In the genomic region with DNA sequence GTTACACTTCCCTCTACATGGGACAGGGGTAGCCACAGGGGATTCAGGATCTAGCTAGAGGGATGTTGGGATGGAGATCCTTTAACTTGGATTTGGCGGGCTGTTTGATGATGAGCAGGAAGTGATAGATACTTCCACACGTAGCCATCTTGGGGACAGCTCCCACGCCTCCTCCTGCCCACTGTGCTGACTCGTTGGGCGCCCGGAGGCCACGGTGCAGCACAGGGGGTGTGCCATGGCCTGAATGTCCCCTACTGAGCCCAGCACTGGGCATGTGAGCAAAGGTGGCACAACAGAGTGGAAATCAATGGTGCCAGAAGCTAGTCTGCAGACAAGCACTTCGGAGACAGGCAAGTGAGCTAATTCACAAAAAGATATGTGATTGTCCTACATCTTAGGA, we compare ENCODE assay signal across 1 cellular context.
TF ChIP-seq lines count a peak whose summit lies in the region.

No MANE protein-coding gene starts in this region.

TF ChIP-seq in H1, 55 proteins besides CTCF, POLR2A, EP300 and RAD21 (continued from another document):
- TF ChIP-seq, protein P1, sequence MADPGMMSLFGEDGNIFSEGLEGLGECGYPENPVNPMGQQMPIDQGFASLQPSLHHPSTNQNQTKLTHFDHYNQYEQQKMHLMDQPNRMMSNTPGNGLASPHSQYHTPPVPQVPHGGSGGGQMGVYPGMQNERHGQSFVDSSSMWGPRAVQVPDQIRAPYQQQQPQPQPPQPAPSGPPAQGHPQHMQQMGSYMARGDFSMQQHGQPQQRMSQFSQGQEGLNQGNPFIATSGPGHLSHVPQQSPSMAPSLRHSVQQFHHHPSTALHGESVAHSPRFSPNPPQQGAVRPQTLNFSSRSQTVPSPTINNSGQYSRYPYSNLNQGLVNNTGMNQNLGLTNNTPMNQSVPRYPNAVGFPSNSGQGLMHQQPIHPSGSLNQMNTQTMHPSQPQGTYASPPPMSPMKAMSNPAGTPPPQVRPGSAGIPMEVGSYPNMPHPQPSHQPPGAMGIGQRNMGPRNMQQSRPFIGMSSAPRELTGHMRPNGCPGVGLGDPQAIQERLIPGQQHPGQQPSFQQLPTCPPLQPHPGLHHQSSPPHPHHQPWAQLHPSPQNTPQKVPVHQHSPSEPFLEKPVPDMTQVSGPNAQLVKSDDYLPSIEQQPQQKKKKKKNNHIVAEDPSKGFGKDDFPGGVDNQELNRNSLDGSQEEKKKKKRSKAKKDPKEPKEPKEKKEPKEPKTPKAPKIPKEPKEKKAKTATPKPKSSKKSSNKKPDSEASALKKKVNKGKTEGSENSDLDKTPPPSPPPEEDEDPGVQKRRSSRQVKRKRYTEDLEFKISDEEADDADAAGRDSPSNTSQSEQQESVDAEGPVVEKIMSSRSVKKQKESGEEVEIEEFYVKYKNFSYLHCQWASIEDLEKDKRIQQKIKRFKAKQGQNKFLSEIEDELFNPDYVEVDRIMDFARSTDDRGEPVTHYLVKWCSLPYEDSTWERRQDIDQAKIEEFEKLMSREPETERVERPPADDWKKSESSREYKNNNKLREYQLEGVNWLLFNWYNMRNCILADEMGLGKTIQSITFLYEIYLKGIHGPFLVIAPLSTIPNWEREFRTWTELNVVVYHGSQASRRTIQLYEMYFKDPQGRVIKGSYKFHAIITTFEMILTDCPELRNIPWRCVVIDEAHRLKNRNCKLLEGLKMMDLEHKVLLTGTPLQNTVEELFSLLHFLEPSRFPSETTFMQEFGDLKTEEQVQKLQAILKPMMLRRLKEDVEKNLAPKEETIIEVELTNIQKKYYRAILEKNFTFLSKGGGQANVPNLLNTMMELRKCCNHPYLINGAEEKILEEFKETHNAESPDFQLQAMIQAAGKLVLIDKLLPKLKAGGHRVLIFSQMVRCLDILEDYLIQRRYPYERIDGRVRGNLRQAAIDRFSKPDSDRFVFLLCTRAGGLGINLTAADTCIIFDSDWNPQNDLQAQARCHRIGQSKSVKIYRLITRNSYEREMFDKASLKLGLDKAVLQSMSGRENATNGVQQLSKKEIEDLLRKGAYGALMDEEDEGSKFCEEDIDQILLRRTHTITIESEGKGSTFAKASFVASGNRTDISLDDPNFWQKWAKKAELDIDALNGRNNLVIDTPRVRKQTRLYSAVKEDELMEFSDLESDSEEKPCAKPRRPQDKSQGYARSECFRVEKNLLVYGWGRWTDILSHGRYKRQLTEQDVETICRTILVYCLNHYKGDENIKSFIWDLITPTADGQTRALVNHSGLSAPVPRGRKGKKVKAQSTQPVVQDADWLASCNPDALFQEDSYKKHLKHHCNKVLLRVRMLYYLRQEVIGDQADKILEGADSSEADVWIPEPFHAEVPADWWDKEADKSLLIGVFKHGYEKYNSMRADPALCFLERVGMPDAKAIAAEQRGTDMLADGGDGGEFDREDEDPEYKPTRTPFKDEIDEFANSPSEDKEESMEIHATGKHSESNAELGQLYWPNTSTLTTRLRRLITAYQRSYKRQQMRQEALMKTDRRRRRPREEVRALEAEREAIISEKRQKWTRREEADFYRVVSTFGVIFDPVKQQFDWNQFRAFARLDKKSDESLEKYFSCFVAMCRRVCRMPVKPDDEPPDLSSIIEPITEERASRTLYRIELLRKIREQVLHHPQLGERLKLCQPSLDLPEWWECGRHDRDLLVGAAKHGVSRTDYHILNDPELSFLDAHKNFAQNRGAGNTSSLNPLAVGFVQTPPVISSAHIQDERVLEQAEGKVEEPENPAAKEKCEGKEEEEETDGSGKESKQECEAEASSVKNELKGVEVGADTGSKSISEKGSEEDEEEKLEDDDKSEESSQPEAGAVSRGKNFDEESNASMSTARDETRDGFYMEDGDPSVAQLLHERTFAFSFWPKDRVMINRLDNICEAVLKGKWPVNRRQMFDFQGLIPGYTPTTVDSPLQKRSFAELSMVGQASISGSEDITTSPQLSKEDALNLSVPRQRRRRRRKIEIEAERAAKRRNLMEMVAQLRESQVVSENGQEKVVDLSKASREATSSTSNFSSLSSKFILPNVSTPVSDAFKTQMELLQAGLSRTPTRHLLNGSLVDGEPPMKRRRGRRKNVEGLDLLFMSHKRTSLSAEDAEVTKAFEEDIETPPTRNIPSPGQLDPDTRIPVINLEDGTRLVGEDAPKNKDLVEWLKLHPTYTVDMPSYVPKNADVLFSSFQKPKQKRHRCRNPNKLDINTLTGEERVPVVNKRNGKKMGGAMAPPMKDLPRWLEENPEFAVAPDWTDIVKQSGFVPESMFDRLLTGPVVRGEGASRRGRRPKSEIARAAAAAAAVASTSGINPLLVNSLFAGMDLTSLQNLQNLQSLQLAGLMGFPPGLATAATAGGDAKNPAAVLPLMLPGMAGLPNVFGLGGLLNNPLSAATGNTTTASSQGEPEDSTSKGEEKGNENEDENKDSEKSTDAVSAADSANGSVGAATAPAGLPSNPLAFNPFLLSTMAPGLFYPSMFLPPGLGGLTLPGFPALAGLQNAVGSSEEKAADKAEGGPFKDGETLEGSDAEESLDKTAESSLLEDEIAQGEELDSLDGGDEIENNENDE (IDR thresholded peaks at IDR 0.05; ENCODE audit: insufficient replicate concordance, low read length): no peak
- TF ChIP-seq HDAC2 (IDR thresholded peaks at IDR 0.05; ENCODE audit: borderline replicate concordance in 1 of 2, low read depth in 2 of 2, low read length in 2 of 2): no peak
- no peak for TF ChIP-seq FOSL1 (IDR thresholded peaks at IDR 0.05; ENCODE audit: insufficient read depth, low read depth, low read length)
- TF ChIP-seq, protein P2, sequence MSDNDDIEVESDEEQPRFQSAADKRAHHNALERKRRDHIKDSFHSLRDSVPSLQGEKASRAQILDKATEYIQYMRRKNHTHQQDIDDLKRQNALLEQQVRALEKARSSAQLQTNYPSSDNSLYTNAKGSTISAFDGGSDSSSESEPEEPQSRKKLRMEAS (IDR thresholded peaks at IDR 0.05): no peak
- no peak for TF ChIP-seq RXRA (IDR thresholded peaks at IDR 0.05; ENCODE audit: insufficient read depth, low read depth, low read length)
- no peak for TF ChIP-seq YY1 (IDR thresholded peaks at IDR 0.05; ENCODE audit: low read depth, low read length)
- TF ChIP-seq CREB1 (IDR thresholded peaks at IDR 0.05): no peak
- TF ChIP-seq KDM4A (IDR thresholded peaks at IDR 0.05; ENCODE audit: low read depth, low read length, severe bottlenecking): no peak
- no peak for TF ChIP-seq KDM1A (IDR thresholded peaks at IDR 0.05; ENCODE audit: borderline replicate concordance, low read length)
- TF ChIP-seq ASH2L (IDR thresholded peaks at IDR 0.05; ENCODE audit: low read length): no peak
- no peak for TF ChIP-seq GTF2F1 (IDR thresholded peaks at IDR 0.05; ENCODE audit: borderline replicate concordance, low read depth, low read length)
